Comparison of ENCODE assay signal across 8 cellular contexts in the genomic region with DNA sequence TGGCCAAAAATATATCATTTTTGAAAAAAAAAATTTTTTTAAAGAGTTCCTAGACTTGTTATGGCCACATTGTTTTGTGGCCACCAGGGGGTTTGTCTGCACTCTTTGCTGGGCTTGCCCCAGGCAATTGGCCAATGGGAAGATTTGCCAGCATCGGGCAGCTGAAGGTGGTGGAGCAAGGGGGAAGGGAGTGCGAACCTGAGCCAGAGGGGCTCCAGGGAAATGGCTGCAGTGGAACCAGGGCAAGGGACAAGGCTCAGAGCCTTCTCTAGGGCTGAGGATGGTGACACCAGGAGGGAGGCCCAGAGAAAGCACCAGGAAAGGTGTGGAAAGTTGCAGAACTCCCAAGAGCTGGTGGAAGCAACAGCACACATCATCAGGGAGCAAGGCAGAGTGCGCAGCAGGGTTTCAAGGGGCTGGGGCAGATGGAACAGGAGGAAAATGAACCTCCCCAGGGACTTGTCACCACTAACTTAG. TPM values are rescaled to one million over a fixed set of nuclear protein-coding genes. Genes with fewer than 3 reads are reported as not detected.
DNase-seq lines count a peak whose midpoint lies in the region; ATAC-seq, FAIRE-seq and TF ChIP-seq lines count a peak whose summit lies in the region.

No MANE protein-coding gene starts in this region.

- H2AFZ ChIP-seq in KMS-11 (ENCODE audit: low read depth) (peak overlapping the region; percentile 31; the same call in 1 of the 2 replicates), keratinocyte (ENCODE audit: control insufficient read depth, low read length) (no peak overlapping the region)

- H3K27ac ChIP-seq in CD8-positive, alpha-beta T cell (ENCODE audit: low read depth, low read length): no peak overlapping the region
- H3K27ac ChIP-seq in KMS-11 (peak overlapping the region; percentile 99), keratinocyte (ENCODE audit: control insufficient read depth, insufficient read depth, low read length) (no peak overlapping the region), coronary artery (no peak overlapping the region)

- no peak overlapping the region for H3K4me3 ChIP-seq in CD8-positive, alpha-beta T cell (ENCODE audit: low read depth, low read length)
- no peak overlapping the region for H3K4me3 ChIP-seq in KMS-11 (IDR thresholded peaks at IDR 0.05; ENCODE audit: insufficient read depth, low read depth, low read length)
- H3K4me3 ChIP-seq in keratinocyte (ENCODE audit: control insufficient read depth in 2 of 3, extremely low read depth in 1 of 3, insufficient read depth in 2 of 3, low read depth in 1 of 3, low read length in 3 of 3): no peak overlapping the region
- no peak overlapping the region for H3K4me3 ChIP-seq in coronary artery

- intact Hi-C loops in CD8-positive, alpha-beta T cell (cut with DNase I, micrococcal nuclease): no loop called here

- peaks cover 5% of the 10 kb centered on the region for H3K4me1 ChIP-seq in CD8-positive, alpha-beta T cell (ENCODE audit: insufficient read depth, low read length)
- peaks cover 81% of the 10 kb centered on the region for H3K4me1 ChIP-seq in KMS-11 (ENCODE audit: low read depth, poor library complexity, severe bottlenecking)
- peaks cover 7% of the 10 kb centered on the region for H3K4me1 ChIP-seq in keratinocyte (ENCODE audit: control insufficient read depth, extremely low read depth, insufficient read depth, low read length)

- TF ChIP-seq CTCF in CD8-positive, alpha-beta T cell (IDR thresholded peaks at IDR 0.05): no peak
- TF ChIP-seq CTCF in KMS-11 (conservative IDR thresholded peaks at IDR 0.05; ENCODE audit: low read depth, low read length) (peak; percentile 72), WTC11 (IDR thresholded peaks at IDR 0.05) (peak; percentile 28; the same call in 1 of the 2 replicates), keratinocyte (optimal IDR thresholded peaks at IDR 0.05 in 1 of 3, IDR thresholded peaks at IDR 0.05 in 1 of 3, conservative IDR thresholded peaks at IDR 0.05 in 1 of 3; ENCODE audit: extremely low read depth in 1 of 3, insufficient read depth in 2 of 3, low read length in 3 of 3) (peak in 2 of 3 experiments; percentile 12 to 17), coronary artery (IDR thresholded peaks at IDR 0.05) (no peak)

- no peaks in the 10 kb centered on the region for H3K27me3 ChIP-seq in CD8-positive, alpha-beta T cell (ENCODE audit: insufficient read depth, low read length)
- H3K27me3 ChIP-seq in KMS-11 (ENCODE audit: insufficient read depth, low read depth) (no peaks in the 10 kb centered on the region), keratinocyte (ENCODE audit: control insufficient read depth, extremely low read depth, insufficient read depth, low read length) (no peaks in the 10 kb centered on the region)

- no peaks in the 10 kb centered on the region for H3K9me3 ChIP-seq in CD8-positive, alpha-beta T cell (ENCODE audit: low read length)
- no peaks in the 10 kb centered on the region for H3K9me3 ChIP-seq in keratinocyte (ENCODE audit: control insufficient read depth, low read depth, low read length)

- POLR2A ChIA-PET in CD8-positive, alpha-beta T cell (lab: Charles Lee): interaction anchor here (0.7 to 1.0 kb wide), 2 partner anchors 41 to 193 kb away, joined by 3 read pairs; no protein-coding TSS in a partner anchor
- POLR2A ChIA-PET in WTC11 (lab: Charles Lee): interaction anchor here (0.6 kb wide), 1 partner anchor 144 kb away, joined by 4 read pairs; no protein-coding TSS in a partner anchor

- peak in 1 of 7 experiments; percentile 32 for DNase-seq in CD8-positive, alpha-beta T cell
- DNase-seq in WTC11 (ENCODE audit: low spot score) (peak; percentile 63), keratinocyte (ENCODE audit: low read depth, low spot score) (no peak), coronary artery (ENCODE audit: low spot score) (no peak), NCI-H1694 treated with DMSO at 0.1 percent for 48 hours (lab: John Stamatoyannopoulos, UW) (no peak)
- no peak for DNase-seq in stimulated activated CD4-positive, alpha-beta T cell treated with anti-CD3 and anti-CD28 coated beads, Interleukin-4, amount 100 ng/mL, for 1 hour

- H3K36me3 ChIP-seq in CD8-positive, alpha-beta T cell (ENCODE audit: insufficient read depth, low read length): no peaks in the 10 kb centered on the region
- H3K36me3 ChIP-seq in KMS-11 (ENCODE audit: insufficient read depth) (no peaks in the 10 kb centered on the region), keratinocyte (ENCODE audit: control insufficient read depth in 2 of 2, extremely low read depth in 1 of 2, insufficient read depth in 2 of 2, low read length in 2 of 2) (no peaks in the 10 kb centered on the region)

- H3K9ac ChIP-seq in KMS-11: no peak overlapping the region
- H3K9ac ChIP-seq in keratinocyte (ENCODE audit: control insufficient read depth, extremely low read depth, insufficient read depth, low read length): no peak overlapping the region

- H3K4me1 Mint-ChIP-seq in CD8-positive, alpha-beta T cell (ENCODE audit: low read depth): peaks cover 11% of the 10 kb centered on the region
- H3K4me1 Mint-ChIP-seq in WTC11: peaks cover 17% of the 10 kb centered on the region

- H3K4me3 Mint-ChIP-seq in CD8-positive, alpha-beta T cell: no peak overlapping the region
- no peak overlapping the region for H3K4me3 Mint-ChIP-seq in WTC11

- no peak overlapping the region for H3K27ac Mint-ChIP-seq in CD8-positive, alpha-beta T cell
- H3K27ac Mint-ChIP-seq in WTC11: 0 out of 2 replicates have a peak overlapping the region, but pooled peaks have one; percentile 64

- no peaks in the 10 kb centered on the region for H3K9me3 Mint-ChIP-seq in CD8-positive, alpha-beta T cell
- no peaks in the 10 kb centered on the region for H3K9me3 Mint-ChIP-seq in WTC11

- CTCF ChIA-PET in CD8-positive, alpha-beta T cell (lab: Charles Lee): interaction anchor here (0.9 to 2.8 kb wide), 4 partner anchors 10 to 194 kb away, joined by 3 to 10 read pairs (median 3); no protein-coding TSS in a partner anchor
- CTCF ChIA-PET in WTC11 (lab: Charles Lee): interaction anchor here (0.6 to 1.9 kb wide), 23 partner anchors 12 to 301 kb away, joined by 3 to 13 read pairs (median 3); no protein-coding TSS in a partner anchor

- H4K20me1 ChIP-seq in KMS-11 (ENCODE audit: insufficient read depth) (no peaks in the 10 kb centered on the region), keratinocyte (ENCODE audit: control insufficient read depth, extremely low read depth, insufficient read depth, low read length) (no peaks in the 10 kb centered on the region)

- FAIRE-seq in keratinocyte (lab: Jason Lieb, UNC): no peak

- dilution Hi-C loops in keratinocyte (cut with MboI; ENCODE audit: extremely low pct_ligation_motif_present, low sequenced_read_pairs): no loop called here

- H3K79me2 ChIP-seq in KMS-11 (ENCODE audit: insufficient read depth, low read depth): no peaks in the 10 kb centered on the region
- no peaks in the 10 kb centered on the region for H3K79me2 ChIP-seq in keratinocyte (ENCODE audit: control insufficient read depth, insufficient read depth, low read length)

- peak overlapping the region; percentile 15; the same call in 1 of the 2 replicates for H3K4me2 ChIP-seq in KMS-11
- H3K4me2 ChIP-seq in keratinocyte (ENCODE audit: control insufficient read depth, extremely low read depth, insufficient read depth, low read depth, low read length): no peak overlapping the region

- no peaks in the 10 kb centered on the region for H3K36me3 Mint-ChIP-seq in CD8-positive, alpha-beta T cell
- H3K36me3 Mint-ChIP-seq in WTC11: no peaks in the 10 kb centered on the region

- H3K9me1 ChIP-seq in keratinocyte (ENCODE audit: control insufficient read depth, extremely low read depth, insufficient read depth, low read length): no peaks in the 10 kb centered on the region

- ATAC-seq in CD8-positive, alpha-beta T cell: peak; percentile 36
- peak; percentile 94 for ATAC-seq in WTC11
- no peak for ATAC-seq in esophagus mucosa

- H3K27me3 Mint-ChIP-seq in CD8-positive, alpha-beta T cell (ENCODE audit: low read depth): peaks cover 2% of the 10 kb centered on the region
- H3K27me3 Mint-ChIP-seq in WTC11 (ENCODE audit: low read depth): no peaks in the 10 kb centered on the region; the same call in 1 of the 2 replicates

TF ChIP-seq in WTC11, 78 proteins besides CTCF, POLR2A, EP300 and RAD21 (continues in another document):
- TF ChIP-seq, protein P1, sequence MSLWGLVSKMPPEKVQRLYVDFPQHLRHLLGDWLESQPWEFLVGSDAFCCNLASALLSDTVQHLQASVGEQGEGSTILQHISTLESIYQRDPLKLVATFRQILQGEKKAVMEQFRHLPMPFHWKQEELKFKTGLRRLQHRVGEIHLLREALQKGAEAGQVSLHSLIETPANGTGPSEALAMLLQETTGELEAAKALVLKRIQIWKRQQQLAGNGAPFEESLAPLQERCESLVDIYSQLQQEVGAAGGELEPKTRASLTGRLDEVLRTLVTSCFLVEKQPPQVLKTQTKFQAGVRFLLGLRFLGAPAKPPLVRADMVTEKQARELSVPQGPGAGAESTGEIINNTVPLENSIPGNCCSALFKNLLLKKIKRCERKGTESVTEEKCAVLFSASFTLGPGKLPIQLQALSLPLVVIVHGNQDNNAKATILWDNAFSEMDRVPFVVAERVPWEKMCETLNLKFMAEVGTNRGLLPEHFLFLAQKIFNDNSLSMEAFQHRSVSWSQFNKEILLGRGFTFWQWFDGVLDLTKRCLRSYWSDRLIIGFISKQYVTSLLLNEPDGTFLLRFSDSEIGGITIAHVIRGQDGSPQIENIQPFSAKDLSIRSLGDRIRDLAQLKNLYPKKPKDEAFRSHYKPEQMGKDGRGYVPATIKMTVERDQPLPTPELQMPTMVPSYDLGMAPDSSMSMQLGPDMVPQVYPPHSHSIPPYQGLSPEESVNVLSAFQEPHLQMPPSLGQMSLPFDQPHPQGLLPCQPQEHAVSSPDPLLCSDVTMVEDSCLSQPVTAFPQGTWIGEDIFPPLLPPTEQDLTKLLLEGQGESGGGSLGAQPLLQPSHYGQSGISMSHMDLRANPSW (CRISPR knock-in tag; conservative IDR thresholded peaks at IDR 0.05; ENCODE audit: low read depth): no peak
- TF ChIP-seq EMX1 (CRISPR knock-in tag; IDR thresholded peaks at IDR 0.05): no peak
- TF ChIP-seq SOX15 (CRISPR knock-in tag; IDR thresholded peaks at IDR 0.05): no peak
- no peak for TF ChIP-seq ZBTB21 (CRISPR knock-in tag; IDR thresholded peaks at IDR 0.05; ENCODE audit: borderline replicate concordance)
- TF ChIP-seq CBFB (CRISPR knock-in tag; IDR thresholded peaks at IDR 0.05; ENCODE audit: low read depth): no peak
- TF ChIP-seq CREM (CRISPR knock-in tag; IDR thresholded peaks at IDR 0.05): no peak

RNA-seq across cellular contexts. Expression of a gene that starts 15.5 kb away (rescaled TPM):
- 10 to 100 TPM; 40.9 to 42.1 TPM for total RNA-seq in CD8-positive, alpha-beta T cell
- total RNA-seq in WTC11 (2021) (57.0 to 63.7 TPM (median 59.6 TPM) in 3 replicates), esophagus mucosa (47.0 TPM)
- polyA plus RNA-seq in keratinocyte: 4.6 to 18.7 TPM (median 5.0 TPM) in 3 replicates
- polyA plus RNA-seq in keratinocyte (2011; ENCODE audit: low read depth): 20.1 TPM
- polyA plus RNA-seq in keratinocyte (2011; cell fraction: cytosol; rRNA removed): 12.3 and 20.2 TPM in 2 replicates
- 27.0 and 37.4 TPM in 2 replicates for polyA plus RNA-seq in keratinocyte (2011; cell fraction: nucleus; rRNA removed)
- 41.8 and 43.5 TPM in 2 replicates for polyA plus RNA-seq in keratinocyte (2012; ENCODE audit: low replicate concordance)
- 22.9 to 114 TPM (median 29.7 TPM) in 3 replicates for polyA minus RNA-seq in keratinocyte
- polyA minus RNA-seq in keratinocyte (2011; cell fraction: cytosol; rRNA and poly(A)+ RNA removed): 28.2 TPM
- polyA minus RNA-seq in keratinocyte (2011; cell fraction: nucleus; rRNA and poly(A)+ RNA removed): 33.2 and 59.6 TPM in 2 replicates

Comparison
In these comparisons a context has a peak if more than half of its experiments do, and no peak if none do; other contexts are left out.
1. CTCF ChIP-seq: peak in KMS-11 (single experiment), WTC11 (single experiment) and keratinocyte (2 of 3); none in CD8-positive, alpha-beta T cell (single experiment) and coronary artery (single experiment).